ENCODE assay signal across 20 cellular contexts in genomic region chr7:40369641-40370277, GRCh38.
"Had no signal": no experiment of that assay in that cellular context is flagged by ENCODE, and none has a peak within 500 bp of the region (broad histone marks: within the 10 kb centered on the region; RNA-seq: fewer than 3 reads in every experiment).

No MANE protein-coding gene starts in this region.

- DNase-seq: cortex of kidney; dorsolateral prefrontal cortex; effector CD4-positive, alpha-beta T cell; endodermal cell; foreskin fibroblast; gastrocnemius medialis; head of caudate nucleus; mesenchymal stem cell; natural killer cell; stimulated activated CD4-positive, alpha-beta T cell treated with anti-CD3 and anti-CD28 coated beads, Interleukin-2, amount 100 ng/mL, for 24 hours; stimulated activated CD4-positive, alpha-beta T cell treated with anti-CD3 and anti-CD28 coated beads, Interleukin-4, amount 100 ng/mL, for 24 hours; stimulated activated naive CD4-positive, alpha-beta T cell treated with Interleukin-2 at 50 U/mL for 16 hours; stomach; thyroid gland had no signal

- H3K4me1 ChIP-seq: gastrocnemius medialis, parathyroid adenoma, stomach, thyroid gland had no signal

- H3K27ac ChIP-seq: dorsolateral prefrontal cortex, epithelial cell of prostate, gastrocnemius medialis, parathyroid adenoma, stomach, thyroid gland had no signal

- H3K9me3 ChIP-seq: gastrocnemius medialis, stomach, thyroid gland had no signal

- ATAC-seq: esophagus mucosa; gastrocnemius medialis; natural killer cell; sciatic nerve; stimulated activated effector memory CD8-positive, alpha-beta T cell treated with anti-CD3 and anti-CD28 coated beads, Interleukin-12 subunit alpha, Interleukin-12 subunit beta, amount 100 ng/mL, for 72 hours had no signal

- H3K27me3 ChIP-seq: dorsolateral prefrontal cortex, gastrocnemius medialis, stomach, thyroid gland had no signal

- H3K79me2 ChIP-seq: parathyroid adenoma had no signal

- H3K9ac ChIP-seq: parathyroid adenoma had no signal

- H3K4me3 ChIP-seq: dorsolateral prefrontal cortex, gastrocnemius medialis, smooth muscle cell, stomach, thyroid gland had no signal

- H3K4me2 ChIP-seq: smooth muscle cell had no signal

- H3K36me3 ChIP-seq: gastrocnemius medialis, stomach, thyroid gland had no signal
